In the genomic region with DNA sequence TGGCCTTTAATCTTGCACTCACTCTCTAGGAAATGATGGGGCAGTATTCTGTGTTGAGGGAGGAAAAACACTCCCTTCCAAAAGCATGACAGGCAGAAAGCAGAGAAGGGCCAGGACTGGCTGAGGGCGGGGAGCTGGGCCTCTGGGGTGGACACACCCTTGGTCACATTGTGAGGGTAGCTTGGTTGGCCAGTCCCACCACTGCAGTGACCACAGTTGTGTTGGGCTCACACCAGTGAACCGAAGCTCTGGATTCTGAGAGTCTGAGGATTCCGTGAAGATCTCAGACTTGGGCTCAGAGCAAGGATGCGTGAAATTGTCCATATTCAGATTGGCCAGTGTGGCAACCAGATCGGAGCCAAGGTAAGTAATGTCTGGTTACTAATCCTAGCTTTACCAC, we compare ENCODE assay signal across 1 cellular context.
TF ChIP-seq lines count a peak whose summit lies in the region.

Gene TUBB1, plus strand, starts transcription at position 213 of the 400 bp plus-strand sequence. Its CDS starts 94 bp downstream, at position 307.

TF ChIP-seq in K562, 482 proteins besides CTCF, POLR2A, EP300 and RAD21 (continued from another document and continues in another):
- TF ChIP-seq LCOR (CRISPR knock-in tag; IDR thresholded peaks at IDR 0.05): no peak
- peak; percentile 16; the same call in 1 of the 2 replicates for TF ChIP-seq ZBTB17 (CRISPR knock-in tag; IDR thresholded peaks at IDR 0.05)
- TF ChIP-seq ZNF431 (CRISPR knock-in tag; IDR thresholded peaks at IDR 0.05): 0 out of 2 replicates have a peak, but pooled peaks have one; percentile 29
- peak in 1 of 2 experiments; percentile 30; a peak in 1 of 4 replicates for TF ChIP-seq HDAC1 (IDR thresholded peaks at IDR 0.05)
- TF ChIP-seq ZBTB43 (CRISPR knock-in tag; IDR thresholded peaks at IDR 0.05): no peak
- peak; percentile 36; the same call in 1 of the 2 replicates for TF ChIP-seq PKNOX1 (IDR thresholded peaks at IDR 0.05)
- TF ChIP-seq SMAD1 (IDR thresholded peaks at IDR 0.05; ENCODE audit: low read depth, low read length, partially characterized antibody): no peak
- TF ChIP-seq CBFA2T2 (conservative IDR thresholded peaks at IDR 0.05): no peak
- no peak for TF ChIP-seq FOXM1 (IDR thresholded peaks at IDR 0.05; ENCODE audit: low read depth)
- TF ChIP-seq FOXM1 (CRISPR knock-in tag; IDR thresholded peaks at IDR 0.05; ENCODE audit: low read depth): no peak
- TF ChIP-seq LEF1 (IDR thresholded peaks at IDR 0.05): peak; percentile 23; the same call in 1 of the 2 replicates
- peak; percentile 28 for TF ChIP-seq POLR2B (IDR thresholded peaks at IDR 0.05; ENCODE audit: low read depth, partially characterized antibody)
- peak; percentile 52 for TF ChIP-seq RBFOX2 (IDR thresholded peaks at IDR 0.05; ENCODE audit: low read depth, low read length)
- TF ChIP-seq, protein P1, sequence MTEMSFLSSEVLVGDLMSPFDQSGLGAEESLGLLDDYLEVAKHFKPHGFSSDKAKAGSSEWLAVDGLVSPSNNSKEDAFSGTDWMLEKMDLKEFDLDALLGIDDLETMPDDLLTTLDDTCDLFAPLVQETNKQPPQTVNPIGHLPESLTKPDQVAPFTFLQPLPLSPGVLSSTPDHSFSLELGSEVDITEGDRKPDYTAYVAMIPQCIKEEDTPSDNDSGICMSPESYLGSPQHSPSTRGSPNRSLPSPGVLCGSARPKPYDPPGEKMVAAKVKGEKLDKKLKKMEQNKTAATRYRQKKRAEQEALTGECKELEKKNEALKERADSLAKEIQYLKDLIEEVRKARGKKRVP (CRISPR knock-in tag; IDR thresholded peaks at IDR 0.05): 0 out of 2 replicates have a peak, but pooled peaks have one; percentile 11
- TF ChIP-seq IRF2 (CRISPR knock-in tag; IDR thresholded peaks at IDR 0.05): no peak
- TF ChIP-seq MNT (conservative IDR thresholded peaks at IDR 0.05): peak in 1 of 2 experiments; percentile 48; a peak in 2 of 4 replicates
- TF ChIP-seq THAP12 (CRISPR knock-in tag; IDR thresholded peaks at IDR 0.05): 0 out of 2 replicates have a peak, but pooled peaks have one; percentile 17
- no peak for TF ChIP-seq ZNF184 (CRISPR knock-in tag; IDR thresholded peaks at IDR 0.05)
- no peak for TF ChIP-seq ZSCAN29 (IDR thresholded peaks at IDR 0.05)
- no peak for TF ChIP-seq MAFK (IDR thresholded peaks at IDR 0.05; ENCODE audit: low read length)
- TF ChIP-seq, protein P2, sequence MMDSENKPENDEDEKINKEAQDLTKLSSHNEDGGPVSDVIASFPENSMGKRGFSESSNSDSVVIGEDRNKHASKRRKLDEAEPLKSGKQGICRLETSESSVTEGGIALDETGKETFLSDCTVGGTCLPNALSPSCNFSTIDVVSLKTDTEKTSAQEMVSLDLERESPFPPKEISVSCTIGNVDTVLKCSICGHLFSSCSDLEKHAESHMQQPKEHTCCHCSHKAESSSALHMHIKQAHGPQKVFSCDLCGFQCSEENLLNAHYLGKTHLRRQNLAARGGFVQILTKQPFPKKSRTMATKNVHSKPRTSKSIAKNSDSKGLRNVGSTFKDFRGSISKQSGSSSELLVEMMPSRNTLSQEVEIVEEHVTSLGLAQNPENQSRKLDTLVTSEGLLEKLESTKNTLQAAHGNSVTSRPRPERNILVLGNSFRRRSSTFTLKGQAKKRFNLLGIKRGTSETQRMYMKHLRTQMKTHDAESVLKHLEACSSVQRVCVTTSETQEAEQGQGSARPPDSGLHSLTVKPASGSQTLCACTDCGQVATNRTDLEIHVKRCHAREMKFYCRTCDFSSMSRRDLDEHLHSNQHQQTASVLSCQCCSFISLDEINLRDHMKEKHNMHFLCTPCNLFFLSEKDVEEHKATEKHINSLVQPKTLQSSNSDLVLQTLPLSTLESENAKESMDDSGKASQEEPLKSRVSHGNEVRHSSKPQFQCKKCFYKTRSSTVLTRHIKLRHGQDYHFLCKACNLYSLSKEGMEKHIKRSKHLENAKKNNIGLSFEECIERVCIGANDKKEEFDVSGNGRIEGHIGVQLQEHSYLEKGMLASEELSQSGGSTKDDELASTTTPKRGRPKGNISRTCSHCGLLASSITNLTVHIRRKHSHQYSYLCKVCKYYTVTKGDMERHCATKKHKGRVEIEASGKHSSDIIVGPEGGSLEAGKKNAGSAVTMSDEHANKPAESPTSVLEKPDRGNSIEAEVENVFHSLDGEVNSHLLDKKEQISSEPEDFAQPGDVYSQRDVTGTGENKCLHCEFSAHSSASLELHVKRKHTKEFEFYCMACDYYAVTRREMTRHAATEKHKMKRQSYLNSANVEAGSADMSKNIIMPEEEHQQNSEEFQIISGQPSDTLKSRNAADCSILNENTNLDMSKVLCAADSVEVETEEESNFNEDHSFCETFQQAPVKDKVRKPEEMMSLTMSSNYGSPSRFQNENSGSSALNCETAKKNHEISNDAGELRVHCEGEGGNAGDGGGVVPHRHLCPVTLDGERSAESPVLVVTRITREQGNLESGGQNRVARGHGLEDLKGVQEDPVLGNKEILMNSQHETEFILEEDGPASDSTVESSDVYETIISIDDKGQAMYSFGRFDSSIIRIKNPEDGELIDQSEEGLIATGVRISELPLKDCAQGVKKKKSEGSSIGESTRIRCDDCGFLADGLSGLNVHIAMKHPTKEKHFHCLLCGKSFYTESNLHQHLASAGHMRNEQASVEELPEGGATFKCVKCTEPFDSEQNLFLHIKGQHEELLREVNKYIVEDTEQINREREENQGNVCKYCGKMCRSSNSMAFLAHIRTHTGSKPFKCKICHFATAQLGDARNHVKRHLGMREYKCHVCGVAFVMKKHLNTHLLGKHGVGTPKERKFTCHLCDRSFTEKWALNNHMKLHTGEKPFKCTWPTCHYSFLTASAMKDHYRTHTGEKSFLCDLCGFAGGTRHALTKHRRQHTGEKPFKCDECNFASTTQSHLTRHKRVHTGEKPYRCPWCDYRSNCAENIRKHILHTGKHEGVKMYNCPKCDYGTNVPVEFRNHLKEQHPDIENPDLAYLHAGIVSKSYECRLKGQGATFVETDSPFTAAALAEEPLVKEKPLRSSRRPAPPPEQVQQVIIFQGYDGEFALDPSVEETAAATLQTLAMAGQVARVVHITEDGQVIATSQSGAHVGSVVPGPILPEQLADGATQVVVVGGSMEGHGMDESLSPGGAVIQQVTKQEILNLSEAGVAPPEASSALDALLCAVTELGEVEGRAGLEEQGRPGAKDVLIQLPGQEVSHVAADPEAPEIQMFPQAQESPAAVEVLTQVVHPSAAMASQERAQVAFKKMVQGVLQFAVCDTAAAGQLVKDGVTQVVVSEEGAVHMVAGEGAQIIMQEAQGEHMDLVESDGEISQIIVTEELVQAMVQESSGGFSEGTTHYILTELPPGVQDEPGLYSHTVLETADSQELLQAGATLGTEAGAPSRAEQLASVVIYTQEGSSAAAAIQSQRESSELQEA (IDR thresholded peaks at IDR 0.05; ENCODE audit: low read depth): no peak
- TF ChIP-seq XRCC4 (IDR thresholded peaks at IDR 0.05; ENCODE audit: extremely low read depth, insufficient read depth, insufficient read length): no peak
- no peak for TF ChIP-seq SPI1 (IDR thresholded peaks at IDR 0.05; ENCODE audit: borderline replicate concordance, low read depth, low read length)
- TF ChIP-seq GABPB1 (CRISPR knock-in tag; IDR thresholded peaks at IDR 0.05): no peak
- TF ChIP-seq SMARCA5 (IDR thresholded peaks at IDR 0.05): no peak
- TF ChIP-seq ZNF165 (CRISPR knock-in tag; IDR thresholded peaks at IDR 0.05; ENCODE audit: borderline replicate concordance): no peak
- TF ChIP-seq KDM5B (IDR thresholded peaks at IDR 0.05; ENCODE audit: insufficient replicate concordance, low read depth, low read length): peak; percentile 51
- TF ChIP-seq ARID1B (IDR thresholded peaks at IDR 0.05): 0 out of 2 replicates have a peak, but pooled peaks have one; percentile 10
- no peak for TF ChIP-seq MCM3 (IDR thresholded peaks at IDR 0.05)
- no peak for TF ChIP-seq ZNF507 (tag; conservative IDR thresholded peaks at IDR 0.05)
- TF ChIP-seq TFE3 (CRISPR knock-in tag; IDR thresholded peaks at IDR 0.05): no peak
- TF ChIP-seq ETS1 (conservative IDR thresholded peaks at IDR 0.05; ENCODE audit: control insufficient read depth, low read depth, low read length): no peak
- TF ChIP-seq ZBED1 (IDR thresholded peaks at IDR 0.05): no peak
- no peak for TF ChIP-seq ZC3H11A (IDR thresholded peaks at IDR 0.05; ENCODE audit: low read depth, low read length)
- TF ChIP-seq ZC3H8 (IDR thresholded peaks at IDR 0.05): no peak
- peak; percentile 38; the same call in 1 of the 2 replicates for TF ChIP-seq POLR2G (IDR thresholded peaks at IDR 0.05; ENCODE audit: low read depth, low read length)
- TF ChIP-seq, protein P3, sequence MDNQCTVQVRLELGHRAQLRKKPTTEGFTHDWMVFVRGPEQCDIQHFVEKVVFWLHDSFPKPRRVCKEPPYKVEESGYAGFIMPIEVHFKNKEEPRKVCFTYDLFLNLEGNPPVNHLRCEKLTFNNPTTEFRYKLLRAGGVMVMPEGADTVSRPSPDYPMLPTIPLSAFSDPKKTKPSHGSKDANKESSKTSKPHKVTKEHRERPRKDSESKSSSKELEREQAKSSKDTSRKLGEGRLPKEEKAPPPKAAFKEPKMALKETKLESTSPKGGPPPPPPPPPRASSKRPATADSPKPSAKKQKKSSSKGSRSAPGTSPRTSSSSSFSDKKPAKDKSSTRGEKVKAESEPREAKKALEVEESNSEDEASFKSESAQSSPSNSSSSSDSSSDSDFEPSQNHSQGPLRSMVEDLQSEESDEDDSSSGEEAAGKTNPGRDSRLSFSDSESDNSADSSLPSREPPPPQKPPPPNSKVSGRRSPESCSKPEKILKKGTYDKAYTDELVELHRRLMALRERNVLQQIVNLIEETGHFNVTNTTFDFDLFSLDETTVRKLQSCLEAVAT (IDR thresholded peaks at IDR 0.05): peak; percentile 29 to 63; a peak in 2 of 4 replicates
- peak; percentile 25 for TF ChIP-seq TAF1 (IDR thresholded peaks at IDR 0.05; ENCODE audit: control insufficient read depth, extremely low read depth, insufficient read depth, low read length, severe bottlenecking)
- TF ChIP-seq ZNF551 (CRISPR knock-in tag; IDR thresholded peaks at IDR 0.05): no peak
- no peak for TF ChIP-seq THRAP3 (IDR thresholded peaks at IDR 0.05; ENCODE audit: borderline replicate concordance)
